ENCODE assay signal across 29 cellular contexts in genomic region chr17:74949455-74950115, GRCh38. TPM values are rescaled to one million over a fixed set of nuclear protein-coding genes. Genes with fewer than 3 reads are reported as not detected.
DNase-seq lines count a peak whose midpoint lies in the region; ATAC-seq and TF ChIP-seq lines count a peak whose summit lies in the region.
"Had no signal": no experiment of that assay in that cellular context is flagged by ENCODE, and none has a peak within 500 bp of the region (broad histone marks: within the 10 kb centered on the region; RNA-seq: fewer than 3 reads in every experiment).

No MANE protein-coding gene starts in this region.

- intact Hi-C loops in mammary epithelial cell (cut with micrococcal nuclease) (no loop called here), MCF 10A (cut with micrococcal nuclease) (no loop called here), body of pancreas (cut with DNase I) (no loop called here), vagina (cut with DNase I) (no loop called here), upper lobe of right lung (cut with DNase I) (no loop called here)

- ATAC-seq in body of pancreas (peak; percentile 40), upper lobe of right lung (no peak)
- ATAC-seq: activated T-cell treated with anti-CD3 and anti-CD28 coated beads, Interleukin-2, amount 50 U/mL, for 72 hours; left lung; Right ventricle myocardium inferior had no signal

- in situ Hi-C loops in mammary epithelial cell (cut with MboI; ENCODE audit: low sequenced_read_pairs in 2 of 2), result no loop called here

- CTCF ChIA-PET in mammary epithelial cell (lab: Charles Lee; ENCODE audit: low non-redundant PET), result no interaction called here
- CTCF ChIA-PET in MCF 10A (lab: Yijun Ruan, JAX), result interaction anchor here (1.4 to 3.6 kb wide), 2 partner anchors 9 to 12 kb away, joined by 4 to 16 read pairs; no protein-coding TSS in a partner anchor

- H3K9me3 ChIP-seq in mammary epithelial cell (replicated peaks; ENCODE audit: insufficient read depth, low read length), result no peaks in the 10 kb centered on the region
- H3K9me3 ChIP-seq in body of pancreas, result no peaks in the 10 kb centered on the region
- H3K9me3 ChIP-seq in vagina, result no peaks in the 10 kb centered on the region
- no peaks in the 10 kb centered on the region for H3K9me3 ChIP-seq in upper lobe of right lung
- H3K9me3 ChIP-seq: left lung, right lobe of liver had no signal

- dilution Hi-C loops in mammary epithelial cell (cut with HindIII; ENCODE audit: low sequenced_read_pairs), result no loop called here

- H3K4me3 Mint-ChIP-seq in MCF 10A (ENCODE audit: unreplicated experiment), result no peak overlapping the region
- H3K4me3 Mint-ChIP-seq: activated T-cell treated with anti-CD3 and anti-CD28 coated beads, Interleukin-2, amount 50 U/mL, for 72 hours; neural progenitor cell; type B pancreatic cell had no signal

- no peak overlapping the region for H3K27ac Mint-ChIP-seq in MCF 10A (ENCODE audit: low read depth, unreplicated experiment)
- H3K27ac Mint-ChIP-seq: activated T-cell treated with anti-CD3 and anti-CD28 coated beads, Interleukin-2, amount 50 U/mL, for 72 hours; neural progenitor cell; type B pancreatic cell had no signal

- TF ChIP-seq POLR2A in body of pancreas (IDR thresholded peaks at IDR 0.05), result no peak
- no peak for TF ChIP-seq POLR2A in vagina (IDR thresholded peaks at IDR 0.05)

- H3K9ac ChIP-seq in mammary epithelial cell (ENCODE audit: insufficient read depth, low read length), result no peak overlapping the region
- H3K9ac ChIP-seq: neural progenitor cell had no signal

- no peak overlapping the region for H3K4me3 ChIP-seq in mammary epithelial cell (replicated peaks in 1 of 3; ENCODE audit: insufficient read depth in 1 of 3, low read depth in 2 of 3, low read length in 3 of 3)
- H3K4me3 ChIP-seq in body of pancreas, result no peak overlapping the region
- no peak overlapping the region for H3K4me3 ChIP-seq in vagina
- no peak overlapping the region for H3K4me3 ChIP-seq in upper lobe of right lung
- H3K4me3 ChIP-seq: left lung, neural progenitor cell, right lobe of liver had no signal

- no peaks in the 10 kb centered on the region for H3K27me3 Mint-ChIP-seq in MCF 10A (ENCODE audit: insufficient read depth, unreplicated experiment)

- no peaks in the 10 kb centered on the region for H3K36me3 ChIP-seq in mammary epithelial cell (ENCODE audit: insufficient read depth, low read length)
- H3K36me3 ChIP-seq in body of pancreas (replicated peaks in 1 of 2; ENCODE audit: insufficient read depth in 1 of 2, low read depth in 2 of 2), result peaks cover 0 to 12% of the 10 kb centered on the region in 2 donors
- H3K36me3 ChIP-seq in vagina, result no peaks in the 10 kb centered on the region
- no peaks in the 10 kb centered on the region for H3K36me3 ChIP-seq in upper lobe of right lung
- H3K36me3 ChIP-seq: neural progenitor cell, right lobe of liver had no signal

- WGBS in mammary epithelial cell (ENCODE audit: low coverage, missing lambda C conversion rate), result 75% methylated on average over 8 of the region's 12 CpGs
- 26 to 30% methylated on average over 3 to 12 of the region's 12 CpGs for WGBS in body of pancreas, 2 donors

- H3K9me3 Mint-ChIP-seq in MCF 10A (ENCODE audit: unreplicated experiment), result no peaks in the 10 kb centered on the region
- H3K9me3 Mint-ChIP-seq: activated T-cell treated with anti-CD3 and anti-CD28 coated beads, Interleukin-2, amount 50 U/mL, for 72 hours; neural progenitor cell; type B pancreatic cell had no signal

- no peaks in the 10 kb centered on the region for H4K20me1 ChIP-seq in mammary epithelial cell (ENCODE audit: insufficient read depth, low read length)

- DNase-seq in mammary epithelial cell (no peak), MCF 10A (ENCODE audit: unreplicated experiment) (no peak), NCI-H510A (lab: John Stamatoyannopoulos, UW) (peak; percentile 48), body of pancreas (no peak), GOT3 (lab: John Stamatoyannopoulos, UW) (no peak), vagina (ENCODE audit: extremely low spot score in 2 of 2) (no peak), upper lobe of right lung (no peak)
- DNase-seq: activated CD4-positive, alpha-beta T cell treated with anti-CD3 and anti-CD28 coated beads, Interleukin-2, amount 50 U/mL, for 1 hour; activated naive CD4-positive, alpha-beta T cell; activated T-cell treated with anti-CD3 and anti-CD28 coated beads, Interleukin-2, amount 50 U/mL, for 72 hours; cerebellar nuclear complex; IMR-90; left lung; mesendoderm; NCI-H1048; NCI-H2171; NCI-H82; right lobe of liver; stimulated activated CD4-positive, alpha-beta T cell treated with anti-CD3 and anti-CD28 coated beads, Interleukin-4, amount 100 ng/mL, for 1 hour; SW 1271; T1000 had no signal

- no TSS peak for BruUV-seq in mammary epithelial cell (replicated peaks; lab: Mats Ljungman, UMichigan)
- no TSS peak for BruUV-seq in MCF 10A (replicated peaks; lab: Mats Ljungman, UMichigan)

- TF ChIP-seq CTCF in mammary epithelial cell (conservative IDR thresholded peaks at IDR 0.05 in 1 of 2, IDR thresholded peaks at IDR 0.05 in 1 of 2; ENCODE audit: extremely low read depth in 1 of 2, insufficient read depth in 1 of 2, low read depth in 1 of 2, low read length in 2 of 2), result no peak
- TF ChIP-seq CTCF in MCF 10A (IDR thresholded peaks at IDR 0.05; ENCODE audit: unreplicated experiment), result no peak
- TF ChIP-seq CTCF in body of pancreas (IDR thresholded peaks at IDR 0.05), result no peak
- no peak for TF ChIP-seq CTCF in vagina (IDR thresholded peaks at IDR 0.05)
- no peak for TF ChIP-seq CTCF in upper lobe of right lung (IDR thresholded peaks at IDR 0.05)

- peaks cover 13% of the 10 kb centered on the region for H3K4me1 ChIP-seq in mammary epithelial cell (ENCODE audit: insufficient read depth, low read length)
- no peaks in the 10 kb centered on the region for H3K4me1 ChIP-seq in body of pancreas
- no peaks in the 10 kb centered on the region for H3K4me1 ChIP-seq in vagina
- H3K4me1 ChIP-seq in upper lobe of right lung, result no peaks in the 10 kb centered on the region
- H3K4me1 ChIP-seq: left lung, neural progenitor cell, right lobe of liver had no signal

- H3K79me2 ChIP-seq in mammary epithelial cell (ENCODE audit: insufficient read depth, low read length), result no peaks in the 10 kb centered on the region

- H3K36me3 Mint-ChIP-seq in MCF 10A (ENCODE audit: insufficient read depth, unreplicated experiment), result no peaks in the 10 kb centered on the region
- H3K36me3 Mint-ChIP-seq: neural progenitor cell, type B pancreatic cell had no signal

- H3K27ac ChIP-seq in mammary epithelial cell (ENCODE audit: insufficient read depth, low read depth, low read length) (no peak overlapping the region), body of pancreas (no peak overlapping the region), vagina (no peak overlapping the region), upper lobe of right lung (no peak overlapping the region)
- H3K27ac ChIP-seq: C4-2B, left lung, neural progenitor cell, right lobe of liver had no signal

- no peak overlapping the region for H3K4me2 ChIP-seq in mammary epithelial cell (ENCODE audit: insufficient read depth, low read depth, low read length)
- H3K4me2 ChIP-seq: neural progenitor cell had no signal

- H2AFZ ChIP-seq in mammary epithelial cell (ENCODE audit: low read depth, low read length), result peak overlapping the region; percentile 30
- H2AFZ ChIP-seq: neural progenitor cell had no signal

- POLR2A ChIA-PET in MCF 10A (lab: Yijun Ruan, JAX), result interaction anchor here (0.5 to 0.9 kb wide), 2 partner anchors 12 to 25 kb away, joined by 3 to 5 read pairs; no protein-coding TSS in a partner anchor

- H3K27me3 ChIP-seq in mammary epithelial cell (ENCODE audit: insufficient read depth, low read length) (no peaks in the 10 kb centered on the region), body of pancreas (no peaks in the 10 kb centered on the region), vagina (no peaks in the 10 kb centered on the region), upper lobe of right lung (peaks cover 11% of the 10 kb centered on the region)
- H3K27me3 ChIP-seq: right lobe of liver had no signal

- H3K4me1 Mint-ChIP-seq in MCF 10A (ENCODE audit: insufficient read depth, unreplicated experiment), result peaks cover 5% of the 10 kb centered on the region
- H3K4me1 Mint-ChIP-seq: neural progenitor cell had no signal

RNA-seq across cellular contexts. Expression of gene OTOP3, which starts 13.9 kb away (rescaled TPM):
- total RNA-seq in mammary epithelial cell (not detected), MCF 10A (2022) (not detected in 2 replicates), body of pancreas (1 to 10 TPM in 1 of 2 donors, under 1 TPM in 1; 0.66 to 2.3 TPM), vagina (0.74 TPM), upper lobe of right lung (not detected)
- not detected for polyA plus RNA-seq in mammary epithelial cell
- not detected for polyA minus RNA-seq in mammary epithelial cell
- total RNA-seq: activated T-cell treated with anti-CD3 and anti-CD28 coated beads, Interleukin-2, amount 50 U/mL, for 72 hours; Daoy; endothelial cell of umbilical vein; glomerular endothelial cell; IMR-90; left lung; OCI-LY7; right lobe of liver; Right ventricle myocardium inferior had no signal
- polyA plus RNA-seq: endothelial cell of umbilical vein, IMR-90 had no signal

RNA-seq across cellular contexts. Expression of gene HID1, which starts 23.0 kb away (rescaled TPM):
- 1 to 10 TPM; 1.2 TPM for total RNA-seq in mammary epithelial cell
- 0.52 TPM for polyA plus RNA-seq in mammary epithelial cell
- 8.9 TPM for polyA minus RNA-seq in mammary epithelial cell
- 3.2 and 7.0 TPM in 2 replicates for total RNA-seq in MCF 10A (2022)
- 100 to 1,000 TPM; 157 to 164 TPM for total RNA-seq in body of pancreas
- 13.0 TPM for total RNA-seq in vagina
- total RNA-seq in upper lobe of right lung, result 33.5 TPM

RNA-seq across cellular contexts. Expression of gene OTOP2, which starts 25.5 kb away (rescaled TPM):
- total RNA-seq in mammary epithelial cell (under 1 TPM in 1 of 2 donors, not detected in 1; 0.28 TPM), MCF 10A (2022) (not detected in 2 replicates), body of pancreas (not detected), vagina (not detected), upper lobe of right lung (not detected)
- not detected for polyA plus RNA-seq in mammary epithelial cell
- not detected for polyA minus RNA-seq in mammary epithelial cell
- total RNA-seq: activated T-cell treated with anti-CD3 and anti-CD28 coated beads, Interleukin-2, amount 50 U/mL, for 72 hours; Daoy; endothelial cell of umbilical vein; glomerular endothelial cell; IMR-90; left lung; OCI-LY7; right lobe of liver; Right ventricle myocardium inferior had no signal
- polyA plus RNA-seq: endothelial cell of umbilical vein, IMR-90 had no signal

RNA-seq across cellular contexts. Expression of gene USH1G, which starts 26.5 kb away (rescaled TPM):
- total RNA-seq in mammary epithelial cell (1 to 10 TPM in 1 of 2 donors, under 1 TPM in 1; 0.17 to 1.1 TPM), MCF 10A (2022) (not detected in 2 replicates), body of pancreas (under 1 TPM in 1 of 2 donors, not detected in 1; under 0.01 TPM), vagina (0.49 TPM), upper lobe of right lung (not detected)
- 0.23 TPM for polyA plus RNA-seq in mammary epithelial cell
- 1.7 TPM for polyA minus RNA-seq in mammary epithelial cell
- total RNA-seq: activated T-cell treated with anti-CD3 and anti-CD28 coated beads, Interleukin-2, amount 50 U/mL, for 72 hours; Daoy; endothelial cell of umbilical vein; glomerular endothelial cell; IMR-90; left lung; OCI-LY7; right lobe of liver; Right ventricle myocardium inferior had no signal
- polyA plus RNA-seq: endothelial cell of umbilical vein, IMR-90 had no signal

RNA-seq across cellular contexts. Expression of gene CDR2L, which starts 37.8 kb away (rescaled TPM):
- 10 to 100 TPM; 38.5 to 45.5 TPM for total RNA-seq in mammary epithelial cell
- 25.8 TPM for polyA plus RNA-seq in mammary epithelial cell
- polyA minus RNA-seq in mammary epithelial cell, result 15.7 TPM
- total RNA-seq in MCF 10A (2022), result 3.4 and 4.1 TPM in 2 replicates
- total RNA-seq in body of pancreas, result 10 to 100 TPM; 11.9 to 18.5 TPM
- 13.5 TPM for total RNA-seq in vagina
- 21.8 TPM for total RNA-seq in upper lobe of right lung
